8 cellular contexts compared by ENCODE assay signal in the genomic region with DNA sequence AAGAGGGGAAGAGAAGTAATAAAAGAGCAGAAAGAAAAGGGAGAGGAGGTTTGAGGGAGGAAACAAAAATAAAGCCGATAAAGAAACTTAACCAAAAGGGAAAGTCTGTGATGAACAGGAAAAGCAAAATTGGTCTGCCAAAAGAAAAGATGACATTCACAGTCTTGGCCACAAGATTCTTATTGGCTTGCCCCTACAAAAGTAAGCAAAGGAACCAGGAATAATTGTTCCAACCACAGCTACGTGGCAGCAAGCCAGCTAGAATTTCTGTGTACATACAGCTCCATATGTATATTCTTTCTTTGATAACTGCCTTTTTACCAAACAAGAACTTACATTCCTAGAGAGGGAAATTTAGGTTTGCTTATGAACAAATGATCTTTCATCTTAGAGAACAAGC.
A peak's percentile ranks its signal among the peaks of the same experiment; 100 is the strongest.
DNase-seq lines count a peak whose midpoint lies in the region; ATAC-seq and TF ChIP-seq lines count a peak whose summit lies in the region.

No MANE protein-coding gene starts in this region.

- no peak overlapping the region for H3K4me3 Mint-ChIP-seq in naive thymus-derived CD8-positive, alpha-beta T cell
- no peak overlapping the region for H3K4me3 Mint-ChIP-seq in activated T-helper 17 cell treated with anti-CD3 and anti-CD28 coated beads, Interleukin-2, amount 50 U/mL, for 72 hours

- POLR2A ChIA-PET in naive thymus-derived CD8-positive, alpha-beta T cell (lab: Charles Lee) = no interaction called here

- no peaks in the 10 kb centered on the region for H3K9me3 Mint-ChIP-seq in naive thymus-derived CD8-positive, alpha-beta T cell
- no peaks in the 10 kb centered on the region for H3K9me3 Mint-ChIP-seq in activated T-helper 17 cell treated with anti-CD3 and anti-CD28 coated beads, Interleukin-2, amount 50 U/mL, for 72 hours

- no peak for ATAC-seq in naive thymus-derived CD8-positive, alpha-beta T cell
- ATAC-seq in GM18868 (IDR thresholded peaks at IDR 0.05; ENCODE audit: unreplicated experiment) = no peak
- no peak for ATAC-seq in activated T-helper 17 cell treated with anti-CD3 and anti-CD28 coated beads, Interleukin-2, amount 50 U/mL, for 72 hours (replicated peaks)

- H3F3A ChIP-seq in MM.1S (ENCODE audit: insufficient read depth, low read length) = no peaks in the 10 kb centered on the region; the same call in 1 of the 2 replicates

- DNase-seq in EH (ENCODE audit: low read depth) = peak; percentile 80
- DNase-seq in MM.1S = peak; percentile 14
- peak; percentile 32 for DNase-seq in brain pericyte (ENCODE audit: low read depth, low spot score)
- no peak for DNase-seq in naive thymus-derived CD8-positive, alpha-beta T cell
- DNase-seq in NCI-H345 (lab: John Stamatoyannopoulos, UW) = no peak

- H2AFZ ChIP-seq in MM.1S (ENCODE audit: low read length) = no peak overlapping the region

- no peaks in the 10 kb centered on the region for H3K79me2 ChIP-seq in MM.1S (ENCODE audit: low read length)

- H3K27me3 ChIP-seq in MM.1S (replicated peaks; ENCODE audit: insufficient read depth, low read length) = no peaks in the 10 kb centered on the region
- no peaks in the 10 kb centered on the region for H3K27me3 ChIP-seq in neutrophil

- TF ChIP-seq CTCF in MM.1S (IDR thresholded peaks at IDR 0.05; ENCODE audit: low read length) = no peak
- TF ChIP-seq CTCF in neutrophil (IDR thresholded peaks at IDR 0.05) = no peak

- no peak overlapping the region for H3K27ac Mint-ChIP-seq in naive thymus-derived CD8-positive, alpha-beta T cell
- no peak overlapping the region for H3K27ac Mint-ChIP-seq in activated T-helper 17 cell treated with anti-CD3 and anti-CD28 coated beads, Interleukin-2, amount 50 U/mL, for 72 hours

- no peak overlapping the region for H3K9ac ChIP-seq in MM.1S (ENCODE audit: low read length)

- no peaks in the 10 kb centered on the region for H3K9me2 ChIP-seq in MM.1S (replicated peaks; ENCODE audit: insufficient read depth, low read length)

- no peaks in the 10 kb centered on the region for H3K4me1 ChIP-seq in MM.1S (ENCODE audit: low read length)
- peaks cover 10 to 11% of the 10 kb centered on the region in 2 experiments for H3K4me1 ChIP-seq in neutrophil (ENCODE audit: control insufficient read depth in 1 of 2, insufficient read depth in 1 of 2, low read depth in 1 of 2, low read length in 1 of 2)

- no peaks in the 10 kb centered on the region for H4K20me1 ChIP-seq in MM.1S (ENCODE audit: insufficient read depth, low read length)

- no peaks in the 10 kb centered on the region for H3K27me3 Mint-ChIP-seq in naive thymus-derived CD8-positive, alpha-beta T cell
- no peaks in the 10 kb centered on the region for H3K27me3 Mint-ChIP-seq in activated T-helper 17 cell treated with anti-CD3 and anti-CD28 coated beads, Interleukin-2, amount 50 U/mL, for 72 hours

- peaks cover 6 to 57% (median 26%) of the 10 kb centered on the region in 3 donors for H3K36me3 Mint-ChIP-seq in naive thymus-derived CD8-positive, alpha-beta T cell
- peaks cover 68% of the 10 kb centered on the region for H3K36me3 Mint-ChIP-seq in activated T-helper 17 cell treated with anti-CD3 and anti-CD28 coated beads, Interleukin-2, amount 50 U/mL, for 72 hours (ENCODE audit: low read depth)

- peaks cover 0 to 11% (median 4%) of the 10 kb centered on the region in 4 donors for H3K4me1 Mint-ChIP-seq in naive thymus-derived CD8-positive, alpha-beta T cell
- H3K4me1 Mint-ChIP-seq in activated T-helper 17 cell treated with anti-CD3 and anti-CD28 coated beads, Interleukin-2, amount 50 U/mL, for 72 hours = peaks cover 5% of the 10 kb centered on the region

- no peak overlapping the region for H3K4me2 ChIP-seq in MM.1S (ENCODE audit: low read depth, low read length)

- H3K4me3 ChIP-seq in MM.1S (ENCODE audit: low read length) = no peak overlapping the region
- H3K4me3 ChIP-seq in neutrophil (ENCODE audit: low read depth in 1 of 2, low read length in 1 of 2) = no peak overlapping the region

- H3K9me3 ChIP-seq in MM.1S (replicated peaks; ENCODE audit: insufficient read depth, low read length) = no peaks in the 10 kb centered on the region
- no peaks in the 10 kb centered on the region for H3K9me3 ChIP-seq in neutrophil

- H3K27ac ChIP-seq in MM.1S (ENCODE audit: low read length) = no peak overlapping the region
- H3K27ac ChIP-seq in neutrophil = peak overlapping the region; percentile 6

- no peaks in the 10 kb centered on the region for H3K36me3 ChIP-seq in MM.1S (replicated peaks; ENCODE audit: insufficient read depth, low read length)
- peaks cover 60% of the 10 kb centered on the region for H3K36me3 ChIP-seq in neutrophil

Comparison
In these comparisons a context has a peak if more than half of its experiments do, and no peak if none do; other contexts are left out.
1. DNase-seq: peak in EH (single experiment), MM.1S (single experiment) and brain pericyte (single experiment); none in naive thymus-derived CD8-positive, alpha-beta T cell (0 of 10) and NCI-H345 (single experiment).